13 cellular contexts compared by ENCODE assay signal in the genomic region with DNA sequence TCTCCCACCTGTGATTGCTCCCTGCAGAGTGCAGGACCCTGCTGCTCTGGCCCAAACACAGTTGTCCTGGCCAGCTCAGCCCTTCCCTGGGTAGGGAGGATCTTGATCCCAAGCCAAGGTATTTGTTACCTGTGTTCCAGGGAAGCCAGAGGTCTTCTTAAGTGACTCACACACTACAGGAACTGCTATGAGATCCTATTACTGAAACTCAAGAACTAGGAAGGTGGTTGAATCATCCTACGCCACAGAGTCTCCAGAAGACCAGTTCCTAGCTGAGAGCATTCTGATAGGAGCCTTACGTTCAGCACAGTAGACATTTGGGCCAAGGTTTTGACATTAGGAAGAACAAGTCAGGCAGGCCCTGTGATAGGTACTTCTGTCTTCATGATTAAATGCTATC. TPM values are rescaled to one million over a fixed set of nuclear protein-coding genes. Genes with fewer than 3 reads are reported as not detected.
DNase-seq lines count a peak whose midpoint lies in the region; ATAC-seq and TF ChIP-seq lines count a peak whose summit lies in the region.
"Had no signal": no experiment of that assay in that cellular context is flagged by ENCODE, and none has a peak within 500 bp of the region (broad histone marks: within the 10 kb centered on the region; RNA-seq: fewer than 3 reads in every experiment).

No MANE protein-coding gene starts in this region.

- H3K27me3 ChIP-seq in AG04450 (ENCODE audit: control insufficient read depth, insufficient read depth, low read length) (peaks cover 4% of the 10 kb centered on the region), lower lobe of right lung (ENCODE audit: low read depth) (no peaks in the 10 kb centered on the region)
- H3K27me3 ChIP-seq: upper lobe of left lung had no signal

- CTCF ChIA-PET in AG04450 (lab: Charles Lee) (interaction anchor here (0.7 to 1.0 kb wide), 2 partner anchors 18 to 34 kb away, joined by 3 to 5 read pairs; partner anchors contain the start of gene TMEM170A), MCF 10A (lab: Yijun Ruan, JAX) (interaction anchor here (0.6 to 2.6 kb wide), 6 partner anchors 9 to 1689 kb away, joined by 3 to 11 read pairs (median 4); partner anchors contain the start of gene TMEM170A)

- TF ChIP-seq CTCF in AG04450 (IDR thresholded peaks at IDR 0.05; ENCODE audit: low read depth, low read length) (no peak), MCF 10A (IDR thresholded peaks at IDR 0.05; ENCODE audit: unreplicated experiment) (no peak), lower lobe of right lung (IDR thresholded peaks at IDR 0.05) (no peak)

- H3K4me3 Mint-ChIP-seq in MCF 10A (ENCODE audit: unreplicated experiment) (peak overlapping the region; percentile 45), T-helper 17 cell (no peak overlapping the region)
- H3K4me3 Mint-ChIP-seq: T-cell had no signal

- intact Hi-C loops in MCF 10A (cut with micrococcal nuclease) (no loop called here), lower lobe of right lung (cut with DNase I) (no loop called here)

- H3K36me3 ChIP-seq in lower lobe of right lung: no peaks in the 10 kb centered on the region
- H3K36me3 ChIP-seq: upper lobe of left lung had no signal

- H3K27ac ChIP-seq in AG04450 (ENCODE audit: low read depth, low read length): no peak overlapping the region
- no peak overlapping the region for H3K27ac ChIP-seq in lower lobe of right lung
- H3K27ac ChIP-seq: upper lobe of left lung had no signal

- no peaks in the 10 kb centered on the region; the same call in 1 of the 2 replicates for H3K9me3 ChIP-seq in AG04450 (ENCODE audit: control insufficient read depth, insufficient read depth, low read length)
- no peaks in the 10 kb centered on the region for H3K9me3 ChIP-seq in lower lobe of right lung
- no peaks in the 10 kb centered on the region for H3K9me3 ChIP-seq in T-helper 17 cell (ENCODE audit: control insufficient read depth, low read length, poor library complexity, severe bottlenecking)
- H3K9me3 ChIP-seq: upper lobe of left lung had no signal

- POLR2A ChIA-PET in AG04450 (lab: Yijun Ruan, JAX) (no interaction called here), MCF 10A (lab: Yijun Ruan, JAX) (interaction anchor here (0.9 to 6.7 kb wide), 10 partner anchors 10 to 281 kb away, joined by 3 to 46 read pairs (median 4); partner anchors contain the start of genes ADAT1, GABARAPL2, TMEM170A and TMEM231)

- peak overlapping the region; percentile 70 for H3K27ac Mint-ChIP-seq in MCF 10A (ENCODE audit: low read depth, unreplicated experiment)
- H3K27ac Mint-ChIP-seq in T-helper 17 cell: no peak overlapping the region
- H3K27ac Mint-ChIP-seq: T-cell had no signal

- ATAC-seq in lower lobe of right lung (peak; percentile 64 to 66), T-helper 17 cell (no peak), GM21526 (IDR thresholded peaks at IDR 0.05; ENCODE audit: low FRiP score, unreplicated experiment) (no peak)
- ATAC-seq: T-cell had no signal

- H3K4me3 ChIP-seq in AG04450 (ENCODE audit: low read depth, low read length) (no peak overlapping the region), lower lobe of right lung (no peak overlapping the region)
- H3K4me3 ChIP-seq: upper lobe of left lung had no signal

- H3K9me3 Mint-ChIP-seq in MCF 10A (ENCODE audit: unreplicated experiment): no peaks in the 10 kb centered on the region
- H3K9me3 Mint-ChIP-seq: T-cell had no signal

- peak; percentile 90 for TF ChIP-seq EP300 in Ishikawa (IDR thresholded peaks at IDR 0.05; ENCODE audit: borderline replicate concordance)

- H3K27me3 Mint-ChIP-seq in MCF 10A (ENCODE audit: insufficient read depth, unreplicated experiment): no peaks in the 10 kb centered on the region
- peaks cover 36% of the 10 kb centered on the region for H3K27me3 Mint-ChIP-seq in T-helper 17 cell

- no peaks in the 10 kb centered on the region for H3K4me1 ChIP-seq in lower lobe of right lung
- H3K4me1 ChIP-seq: upper lobe of left lung had no signal

- peak; percentile 17; the same call in 1 of the 2 replicates for TF ChIP-seq RAD21 in Ishikawa (IDR thresholded peaks at IDR 0.05; ENCODE audit: low read depth)

- H3K36me3 Mint-ChIP-seq in MCF 10A (ENCODE audit: insufficient read depth, unreplicated experiment) (peaks cover 6% of the 10 kb centered on the region), T-helper 17 cell (ENCODE audit: low read depth) (peaks cover 3% of the 10 kb centered on the region)
- H3K36me3 Mint-ChIP-seq: T-cell had no signal

- DNase-seq in AG04450 (ENCODE audit: low read depth, low spot score): peak; percentile 3
- peak; percentile 96 for DNase-seq in MCF 10A (ENCODE audit: unreplicated experiment)
- DNase-seq in lower lobe of right lung: no peak
- no peak for DNase-seq in T-helper 17 cell
- DNase-seq in AG20443 (ENCODE audit: low spot score): no peak
- no peak for DNase-seq in activated effector memory CD4-positive, alpha-beta T cell treated with anti-CD3 and anti-CD28 coated beads, Interleukin-2, amount 50 U/mL, for 16 hours
- DNase-seq: activated CD4-positive, CD25-positive, alpha-beta regulatory T cell treated with anti-CD3 and anti-CD28 coated beads, Interleukin-2, amount 50 U/mL, for 72 hours; NCI-H2081; stimulated activated CD8-positive, alpha-beta memory T cell treated with anti-CD3 and anti-CD28 coated beads, Interleukin-4, amount 100 ng/mL, for 48 hours; T-cell; upper lobe of left lung had no signal

- BruUV-seq in MCF 10A (replicated peaks; lab: Mats Ljungman, UMichigan): no TSS peak

- peaks cover 34% of the 10 kb centered on the region for H3K4me1 Mint-ChIP-seq in MCF 10A (ENCODE audit: insufficient read depth, unreplicated experiment)
- H3K4me1 Mint-ChIP-seq in T-helper 17 cell: peaks cover 3% of the 10 kb centered on the region
- H3K4me1 Mint-ChIP-seq: T-cell had no signal

TF ChIP-seq in Ishikawa, 13 proteins besides CTCF, POLR2A, EP300 and RAD21 (continues in another document):
- TF ChIP-seq FOXM1 (IDR thresholded peaks at IDR 0.05; ENCODE audit: borderline replicate concordance, low read depth) (peak; percentile 70; the same call in 1 of the 2 replicates), MAX (IDR thresholded peaks at IDR 0.05) (no peak; the same call in 1 of the 2 replicates), NFIC (IDR thresholded peaks at IDR 0.05) (peak; percentile 93), TCF12 (IDR thresholded peaks at IDR 0.05; ENCODE audit: low read depth) (peak; percentile 91), TAF1 (IDR thresholded peaks at IDR 0.05; ENCODE audit: low read depth) (no peak), USF1 (IDR thresholded peaks at IDR 0.05) (no peak), TEAD4 (IDR thresholded peaks at IDR 0.05) (peak; percentile 92), YY1 (IDR thresholded peaks at IDR 0.05; ENCODE audit: low read depth) (no peak), CEBPB (IDR thresholded peaks at IDR 0.05) (0 out of 2 replicates have a peak, but pooled peaks have one; percentile 38), EGR1 (IDR thresholded peaks at IDR 0.05) (no peak)
- TF ChIP-seq, protein P1, sequence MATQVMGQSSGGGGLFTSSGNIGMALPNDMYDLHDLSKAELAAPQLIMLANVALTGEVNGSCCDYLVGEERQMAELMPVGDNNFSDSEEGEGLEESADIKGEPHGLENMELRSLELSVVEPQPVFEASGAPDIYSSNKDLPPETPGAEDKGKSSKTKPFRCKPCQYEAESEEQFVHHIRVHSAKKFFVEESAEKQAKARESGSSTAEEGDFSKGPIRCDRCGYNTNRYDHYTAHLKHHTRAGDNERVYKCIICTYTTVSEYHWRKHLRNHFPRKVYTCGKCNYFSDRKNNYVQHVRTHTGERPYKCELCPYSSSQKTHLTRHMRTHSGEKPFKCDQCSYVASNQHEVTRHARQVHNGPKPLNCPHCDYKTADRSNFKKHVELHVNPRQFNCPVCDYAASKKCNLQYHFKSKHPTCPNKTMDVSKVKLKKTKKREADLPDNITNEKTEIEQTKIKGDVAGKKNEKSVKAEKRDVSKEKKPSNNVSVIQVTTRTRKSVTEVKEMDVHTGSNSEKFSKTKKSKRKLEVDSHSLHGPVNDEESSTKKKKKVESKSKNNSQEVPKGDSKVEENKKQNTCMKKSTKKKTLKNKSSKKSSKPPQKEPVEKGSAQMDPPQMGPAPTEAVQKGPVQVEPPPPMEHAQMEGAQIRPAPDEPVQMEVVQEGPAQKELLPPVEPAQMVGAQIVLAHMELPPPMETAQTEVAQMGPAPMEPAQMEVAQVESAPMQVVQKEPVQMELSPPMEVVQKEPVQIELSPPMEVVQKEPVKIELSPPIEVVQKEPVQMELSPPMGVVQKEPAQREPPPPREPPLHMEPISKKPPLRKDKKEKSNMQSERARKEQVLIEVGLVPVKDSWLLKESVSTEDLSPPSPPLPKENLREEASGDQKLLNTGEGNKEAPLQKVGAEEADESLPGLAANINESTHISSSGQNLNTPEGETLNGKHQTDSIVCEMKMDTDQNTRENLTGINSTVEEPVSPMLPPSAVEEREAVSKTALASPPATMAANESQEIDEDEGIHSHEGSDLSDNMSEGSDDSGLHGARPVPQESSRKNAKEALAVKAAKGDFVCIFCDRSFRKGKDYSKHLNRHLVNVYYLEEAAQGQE (IDR thresholded peaks at IDR 0.05; ENCODE audit: low read depth): no peak

RNA-seq across cellular contexts. Expression of gene CHST6, which starts 12.0 kb away (rescaled TPM):
- 0.07 and 0.12 TPM in 2 replicates for polyA plus RNA-seq in AG04450 (2011; rRNA removed)
- 0.18 and 0.30 TPM in 2 replicates for polyA minus RNA-seq in AG04450 (2011; rRNA and poly(A)+ RNA removed)
- 0.16 and 0.42 TPM in 2 replicates for total RNA-seq in MCF 10A (2022)
- 2.5 TPM for total RNA-seq in lower lobe of right lung
- not detected for total RNA-seq in T-helper 17 cell

RNA-seq across cellular contexts. Expression of gene TMEM170A, which starts 18.7 kb away (rescaled TPM):
- 8.0 and 13.3 TPM in 2 replicates for polyA plus RNA-seq in AG04450 (2011; rRNA removed)
- 10.9 and 13.9 TPM in 2 replicates for polyA minus RNA-seq in AG04450 (2011; rRNA and poly(A)+ RNA removed)
- total RNA-seq in MCF 10A (2022) (20.1 and 21.8 TPM in 2 replicates), lower lobe of right lung (31.2 TPM), T-helper 17 cell (10 to 100 TPM; 39.7 to 46.5 TPM)

RNA-seq across cellular contexts. Expression of gene CFDP1, which starts 49.9 kb away (rescaled TPM):
- polyA plus RNA-seq in AG04450 (2011; rRNA removed): 64.0 and 81.6 TPM in 2 replicates
- 22.3 and 32.0 TPM in 2 replicates for polyA minus RNA-seq in AG04450 (2011; rRNA and poly(A)+ RNA removed)
- total RNA-seq in MCF 10A (2022) (41.3 and 44.7 TPM in 2 replicates), lower lobe of right lung (57.7 TPM), T-helper 17 cell (10 to 100 TPM; 33.6 to 34.7 TPM)

RNA-seq across cellular contexts. Expression of gene CHST5, which starts 52.7 kb away (rescaled TPM):
- polyA plus RNA-seq in AG04450 (2011; rRNA removed): not detected in 2 replicates
- polyA minus RNA-seq in AG04450 (2011; rRNA and poly(A)+ RNA removed): not detected in 2 replicates
- total RNA-seq in MCF 10A (2022) (not detected in 2 replicates), lower lobe of right lung (0.62 TPM), T-helper 17 cell (under 1 TPM in 1 of 2 donors, not detected in 1; 0.16 TPM)

Comparison
In these comparisons a context has a peak if more than half of its experiments do, and no peak if none do; other contexts are left out.
1. DNase-seq: peak in AG04450 (single experiment) and MCF 10A (single experiment); none in lower lobe of right lung (single experiment), T-helper 17 cell (0 of 3), AG20443 (single experiment) and activated effector memory CD4-positive, alpha-beta T cell treated with anti-CD3 and anti-CD28 coated beads, Interleukin-2, amount 50 U/mL, for 16 hours (single experiment).
2. ATAC-seq: peak in lower lobe of right lung (2 of 2); none in T-helper 17 cell (single experiment) and GM21526 (single experiment).